Comparison of ENCODE assay signal across 9 cellular contexts in genomic region chr14:88478931-88479330, GRCh38.
"Had no signal": no experiment of that assay in that cellular context is flagged by ENCODE, and none has a peak within 500 bp of the region (broad histone marks: within the 10 kb centered on the region; RNA-seq: fewer than 3 reads in every experiment).

No MANE protein-coding gene starts in this region.

- DNase-seq: GM23248, GOT3, H9, HCEC 1CT, KBM-7 had no signal

- ATAC-seq: HepG2 had no signal

- H3K27ac Mint-ChIP-seq: IgD-negative memory B cell had no signal

- H3K9ac ChIP-seq: GM23248, KMS-11 had no signal

- FAIRE-seq: HepG2 had no signal

- H3K4me1 Mint-ChIP-seq: IgD-negative memory B cell had no signal

- H3K4me2 ChIP-seq: KMS-11 had no signal

- H3K4me3 Mint-ChIP-seq: H9, IgD-negative memory B cell had no signal

- H3K4me3 ChIP-seq: GM23248 had no signal

- H2AFZ ChIP-seq: GM23248 had no signal

- H3K27ac ChIP-seq: GM23248, HL-60, KMS-11 had no signal

- H3K9me3 Mint-ChIP-seq: H9 had no signal
